8 cellular contexts compared by ENCODE assay signal in the genomic region with DNA sequence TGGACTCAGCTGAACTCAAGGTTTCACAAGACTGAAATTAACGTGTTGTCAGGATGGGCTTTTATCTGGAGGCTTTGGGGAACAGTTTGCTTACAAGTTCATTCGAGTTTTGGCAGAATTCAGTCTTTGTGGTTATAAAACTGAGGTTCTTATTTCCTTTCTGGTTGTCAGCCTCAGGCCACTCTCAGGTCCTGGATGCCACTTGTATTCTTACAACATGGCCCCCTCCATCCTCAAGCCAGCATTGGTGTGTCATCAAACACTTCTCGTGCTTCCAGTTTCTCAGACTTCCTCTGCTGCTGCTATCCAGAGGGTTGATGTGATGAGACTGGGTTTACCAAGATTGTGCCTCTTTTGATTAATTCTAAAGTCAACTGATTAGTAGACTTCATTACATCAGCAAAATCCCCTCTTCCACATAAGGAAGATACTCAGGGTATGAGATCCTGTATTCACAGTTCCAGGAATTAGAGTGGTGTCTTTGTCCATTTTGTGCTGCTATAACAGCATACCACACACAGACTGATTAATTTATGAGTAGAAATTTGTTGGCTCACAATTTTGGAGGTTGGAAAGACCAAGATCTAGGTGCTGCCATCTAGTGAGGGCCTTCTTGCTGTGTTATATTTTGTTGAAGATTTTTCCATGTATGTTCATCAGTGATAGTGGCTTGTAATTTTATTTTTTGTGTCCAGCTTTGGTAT. TPM values are rescaled to one million over a fixed set of nuclear protein-coding genes. Genes with fewer than 3 reads are reported as not detected.
DNase-seq lines count a peak whose midpoint lies in the region; ATAC-seq and TF ChIP-seq lines count a peak whose summit lies in the region.

No MANE protein-coding gene starts in this region.

- peak overlapping the region; percentile 4 to 85 (median 84) for H3K27ac Mint-ChIP-seq in IgD-negative memory B cell
- peak overlapping the region; percentile 67 for H3K27ac Mint-ChIP-seq in activated CD8-positive, alpha-beta T cell treated with anti-CD3 and anti-CD28 coated beads for 36 hours

- POLR2A ChIA-PET in activated CD8-positive, alpha-beta T cell treated with anti-CD3 and anti-CD28 coated beads for 36 hours (lab: Charles Lee): interaction anchor here (0.6 kb wide), 1 partner anchor 14 kb away, joined by 6 read pairs; no protein-coding TSS in a partner anchor

- no peaks in the 10 kb centered on the region for H3K9me3 Mint-ChIP-seq in IgD-negative memory B cell
- H3K9me3 Mint-ChIP-seq in activated CD8-positive, alpha-beta T cell treated with anti-CD3 and anti-CD28 coated beads for 36 hours: no peaks in the 10 kb centered on the region

- peak; percentile 64 for TF ChIP-seq CTCF in activated CD8-positive, alpha-beta T cell treated with anti-CD3 and anti-CD28 coated beads for 36 hours (IDR thresholded peaks at IDR 0.05)

- peak; percentile 18 for DNase-seq in activated CD8-positive, alpha-beta memory T cell treated with anti-CD3 and anti-CD28 coated beads, Interleukin-2, amount 50 U/mL, for 4 hours
- no peak for DNase-seq in activated CD8-positive, alpha-beta memory T cell treated with anti-CD3 and anti-CD28 coated beads, Interleukin-2, amount 50 U/mL, for 48 hours
- peak; percentile 62 for DNase-seq in activated CD8-positive, alpha-beta T cell treated with anti-CD3 and anti-CD28 coated beads for 36 hours
- no peak for DNase-seq in left lobe of liver (ENCODE audit: low spot score)
- DNase-seq in NCI-H187 treated with DMSO at 0.1 percent for 48 hours (lab: John Stamatoyannopoulos, UW): no peak
- DNase-seq in GM03348 (ENCODE audit: low spot score): no peak
- DNase-seq in glomerular visceral epithelial cell (ENCODE audit: extremely low spot score): no peak

- no peaks in the 10 kb centered on the region for H3K36me3 Mint-ChIP-seq in IgD-negative memory B cell
- H3K36me3 Mint-ChIP-seq in activated CD8-positive, alpha-beta T cell treated with anti-CD3 and anti-CD28 coated beads for 36 hours (ENCODE audit: low read depth): peaks cover 2% of the 10 kb centered on the region

- no peaks in the 10 kb centered on the region for H3K27me3 Mint-ChIP-seq in IgD-negative memory B cell
- H3K27me3 Mint-ChIP-seq in activated CD8-positive, alpha-beta T cell treated with anti-CD3 and anti-CD28 coated beads for 36 hours: no peaks in the 10 kb centered on the region

- CTCF ChIA-PET in activated CD8-positive, alpha-beta T cell treated with anti-CD3 and anti-CD28 coated beads for 36 hours (lab: Charles Lee): interaction anchor here (0.7 to 2.1 kb wide), 8 partner anchors 9 to 117 kb away, joined by 3 to 7 read pairs (median 4); no protein-coding TSS in a partner anchor

- peak overlapping the region in 1 of 4 donors; percentile 30 for H3K4me3 Mint-ChIP-seq in IgD-negative memory B cell
- H3K4me3 Mint-ChIP-seq in activated CD8-positive, alpha-beta T cell treated with anti-CD3 and anti-CD28 coated beads for 36 hours: no peak overlapping the region

- peaks cover 43 to 48% (median 44%) of the 10 kb centered on the region in 3 donors for H3K4me1 Mint-ChIP-seq in IgD-negative memory B cell
- H3K4me1 Mint-ChIP-seq in activated CD8-positive, alpha-beta T cell treated with anti-CD3 and anti-CD28 coated beads for 36 hours (ENCODE audit: low read depth): peaks cover 51% of the 10 kb centered on the region

- peak; percentile 82 for ATAC-seq in activated CD8-positive, alpha-beta T cell treated with anti-CD3 and anti-CD28 coated beads for 36 hours
- ATAC-seq in left lobe of liver: peak; percentile 66

- intact Hi-C loops in activated CD8-positive, alpha-beta T cell treated with anti-CD3 and anti-CD28 coated beads for 36 hours (cut with micrococcal nuclease): loop anchor here (5.0 kb wide), 1 partner anchor 50 kb away; no protein-coding TSS in a partner anchor

RNA-seq across cellular contexts. Expression of gene LRCH3, which starts 10.9 kb away (rescaled TPM):
- polyA plus RNA-seq in IgD-negative memory B cell: 24.3 TPM
- total RNA-seq in activated CD8-positive, alpha-beta T cell treated with anti-CD3 and anti-CD28 coated beads for 36 hours: 10 to 100 TPM; 43.8 to 53.5 TPM
- total RNA-seq in left lobe of liver: 19.2 TPM

RNA-seq across cellular contexts. Expression of gene FYTTD1, which starts 52.3 kb away (rescaled TPM):
- polyA plus RNA-seq in IgD-negative memory B cell: 65.5 TPM
- total RNA-seq in activated CD8-positive, alpha-beta T cell treated with anti-CD3 and anti-CD28 coated beads for 36 hours: 10 to 100 TPM; 25.4 to 27.0 TPM
- 17.1 TPM for total RNA-seq in left lobe of liver

Comparison
In these comparisons a context has a peak if more than half of its experiments do, and no peak if none do; other contexts are left out.
1. DNase-seq: peak in activated CD8-positive, alpha-beta memory T cell treated with anti-CD3 and anti-CD28 coated beads, Interleukin-2, amount 50 U/mL, for 4 hours (single experiment) and activated CD8-positive, alpha-beta T cell treated with anti-CD3 and anti-CD28 coated beads for 36 hours (single experiment); none in activated CD8-positive, alpha-beta memory T cell treated with anti-CD3 and anti-CD28 coated beads, Interleukin-2, amount 50 U/mL, for 48 hours (single experiment), left lobe of liver (single experiment), NCI-H187 treated with DMSO at 0.1 percent for 48 hours (single experiment), GM03348 (single experiment) and glomerular visceral epithelial cell (single experiment).